12 cellular contexts compared by ENCODE assay signal in genomic region chr5:126450895-126451294, GRCh38. TPM values are rescaled to one million over a fixed set of nuclear protein-coding genes. Genes with fewer than 3 reads are reported as not detected.
A peak's percentile ranks its signal among the peaks of the same experiment; 100 is the strongest.
DNase-seq lines count a peak whose midpoint lies in the region; ATAC-seq, FAIRE-seq and TF ChIP-seq lines count a peak whose summit lies in the region.
"Had no signal": no experiment of that assay in that cellular context is flagged by ENCODE, and none has a peak within 500 bp of the region (broad histone marks: within the 10 kb centered on the region; RNA-seq: fewer than 3 reads in every experiment).

No MANE protein-coding gene starts in this region.

- in situ Hi-C loops in GM12878 (cut with MboI): no loop called here

- BruUV-seq in GM12878 (replicated peaks; lab: Mats Ljungman, UMichigan): no TSS peak

- H3K4me1 ChIP-seq in CD8-positive, alpha-beta memory T cell (ENCODE audit: insufficient read depth, low read length): peaks cover 61% of the 10 kb centered on the region
- H3K4me1 ChIP-seq in MM.1S (ENCODE audit: low read length) (peaks cover 25% of the 10 kb centered on the region), GM12878 (ENCODE audit: control insufficient read depth, insufficient read depth, low read length) (peaks cover 32% of the 10 kb centered on the region), neuronal stem cell (ENCODE audit: control insufficient read depth in 2 of 2, insufficient read depth in 1 of 2, low read depth in 1 of 2, low read length in 2 of 2) (no peaks in the 10 kb centered on the region), mesenchymal stem cell (ENCODE audit: control insufficient read depth, insufficient read depth, low read depth, low read length) (peaks cover 6% of the 10 kb centered on the region)

- peak overlapping the region; percentile 53 for H3K4me3 ChIP-seq in CD8-positive, alpha-beta memory T cell (ENCODE audit: low read length)
- H3K4me3 ChIP-seq in MM.1S (ENCODE audit: low read length): 0 out of 2 replicates have a peak overlapping the region, but pooled peaks have one; percentile 28
- H3K4me3 ChIP-seq in GM12878: no peak overlapping the region
- no peak overlapping the region for H3K4me3 ChIP-seq in neuronal stem cell (ENCODE audit: low read length in 2 of 2)
- no peak overlapping the region for H3K4me3 ChIP-seq in mesenchymal stem cell (ENCODE audit: insufficient read depth in 1 of 2, low read depth in 1 of 2, low read length in 2 of 2)

- H4K20me1 ChIP-seq in MM.1S (ENCODE audit: insufficient read depth, low read length) (no peaks in the 10 kb centered on the region), GM12878 (ENCODE audit: control insufficient read depth, insufficient read depth) (no peaks in the 10 kb centered on the region)

- WGBS in GM12878 (ENCODE audit: insufficient coverage, insufficient replicate concordance, low lambda C conversion rate, missing lambda C conversion rate): 84% methylated on average over 7 of the region's 7 CpGs
- no CpG with 5 or more reads among the region's 7 CpGs for WGBS in neuronal stem cell (ENCODE audit: extremely low coverage in 2 of 2, insufficient read length in 2 of 2, insufficient replicate concordance in 1 of 2), 2 donors
- WGBS in mesenchymal stem cell: 68% methylated on average over 7 of the region's 7 CpGs

- no peak for ATAC-seq in GM12878
- ATAC-seq in HG03175 (IDR thresholded peaks at IDR 0.05; ENCODE audit: unreplicated experiment): no peak
- ATAC-seq in GM21786 (IDR thresholded peaks at IDR 0.05; ENCODE audit: unreplicated experiment): no peak
- ATAC-seq: sciatic nerve had no signal

- TF ChIP-seq CTCF in MM.1S (IDR thresholded peaks at IDR 0.05; ENCODE audit: low read length) (no peak), GM12878 (IDR thresholded peaks at IDR 0.05 in 2 of 3, conservative IDR thresholded peaks at IDR 0.05 in 1 of 3; ENCODE audit: control insufficient read depth in 2 of 3, extremely low read depth in 1 of 3, insufficient read depth in 1 of 3, low read depth in 3 of 3, low read length in 3 of 3) (no peak)

- no peak overlapping the region for H4K91ac ChIP-seq in neuronal stem cell (ENCODE audit: low read depth, low read length, poor library complexity)
- no peak overlapping the region for H4K91ac ChIP-seq in mesenchymal stem cell (ENCODE audit: low read length)

- POLR2A ChIA-PET in CD8-positive, alpha-beta memory T cell (lab: Charles Lee): no interaction called here
- POLR2A ChIA-PET in GM12878 (lab: Charles Lee): no interaction called here

- H3K9ac ChIP-seq in MM.1S (ENCODE audit: low read length) (peak overlapping the region; percentile 85; the same call in 1 of the 2 replicates), GM12878 (ENCODE audit: control insufficient read depth, insufficient read depth, low read length) (no peak overlapping the region), neuronal stem cell (ENCODE audit: low read depth, low read length, poor library complexity) (no peak overlapping the region), mesenchymal stem cell (ENCODE audit: low read length) (no peak overlapping the region)

- DNase-seq in CD8-positive, alpha-beta memory T cell: no peak
- no peak for DNase-seq in MM.1S
- DNase-seq in GM12878 (ENCODE audit: low read depth, low spot score): no peak
- DNase-seq in neuronal stem cell (ENCODE audit: low spot score): no peak
- DNase-seq in mesenchymal stem cell: no peak
- DNase-seq: NCI-H748 treated with DMSO at 0.1 percent for 48 hours had no signal

- H2AFZ ChIP-seq in MM.1S (ENCODE audit: low read length) (peak overlapping the region; percentile 44), GM12878 (ENCODE audit: control insufficient read depth, low read depth, low read length) (no peak overlapping the region), neuronal stem cell (ENCODE audit: low read length) (no peak overlapping the region), mesenchymal stem cell (ENCODE audit: low read depth, low read length) (no peak overlapping the region)

- H3K4me2 ChIP-seq in MM.1S (ENCODE audit: low read depth, low read length) (peak overlapping the region; percentile 89), GM12878 (ENCODE audit: control insufficient read depth, insufficient read depth) (peak overlapping the region; percentile 98), neuronal stem cell (ENCODE audit: insufficient read depth, low read length, poor library complexity, severe bottlenecking) (no peak overlapping the region), mesenchymal stem cell (ENCODE audit: low read length, poor library complexity, severe bottlenecking) (no peak overlapping the region)

- peak overlapping the region; percentile 86 to 99 (median 97) for H3K27ac Mint-ChIP-seq in CD8-positive, alpha-beta memory T cell

- peaks cover 42 to 59% (median 47%) of the 10 kb centered on the region in 3 donors for H3K4me1 Mint-ChIP-seq in CD8-positive, alpha-beta memory T cell

- no peaks in the 10 kb centered on the region for H3K27me3 Mint-ChIP-seq in CD8-positive, alpha-beta memory T cell

- H2AK5ac ChIP-seq in neuronal stem cell (ENCODE audit: low read depth, low read length) (no peak overlapping the region), mesenchymal stem cell (ENCODE audit: low read length, severe bottlenecking) (no peak overlapping the region)

- no peaks in the 10 kb centered on the region for H3K9me3 ChIP-seq in CD8-positive, alpha-beta memory T cell (ENCODE audit: low read length)
- H3K9me3 ChIP-seq in MM.1S (replicated peaks; ENCODE audit: insufficient read depth, low read length) (no peaks in the 10 kb centered on the region), GM12878 (replicated peaks; ENCODE audit: control insufficient read depth, insufficient read depth, low read length) (no peaks in the 10 kb centered on the region; the same call in 2 of the 3 replicates), neuronal stem cell (replicated peaks in 1 of 2; ENCODE audit: control insufficient read depth in 2 of 2, insufficient read depth in 1 of 2, low read depth in 1 of 2, low read length in 2 of 2) (no peaks in the 10 kb centered on the region), mesenchymal stem cell (ENCODE audit: control insufficient read depth, low read length) (no peaks in the 10 kb centered on the region)
- H3K9me3 ChIP-seq: neutrophil had no signal

- H3K4me3 Mint-ChIP-seq in CD8-positive, alpha-beta memory T cell: peak overlapping the region; percentile 82 to 91 (median 88)

- H2BK120ac ChIP-seq in neuronal stem cell (ENCODE audit: low read depth, low read length) (no peak overlapping the region), mesenchymal stem cell (ENCODE audit: low read depth, low read length) (no peak overlapping the region)

- no peak for TF ChIP-seq RAD21 in GM12878 (IDR thresholded peaks at IDR 0.05; ENCODE audit: insufficient read depth, low read depth, low read length)

- H3K14ac ChIP-seq in neuronal stem cell (ENCODE audit: low read length) (no peak overlapping the region), mesenchymal stem cell (ENCODE audit: low read length in 2 of 2) (peak overlapping the region in 1 of 2 experiments; percentile 39)

- H3K4ac ChIP-seq in neuronal stem cell (ENCODE audit: low read length) (no peak overlapping the region), mesenchymal stem cell (ENCODE audit: low read depth in 1 of 2, low read length in 2 of 2) (peak overlapping the region in 1 of 2 experiments; percentile 63)

- H3K18ac ChIP-seq in neuronal stem cell (ENCODE audit: low read length): no peak overlapping the region
- peak overlapping the region in 1 of 2 experiments; percentile 79 for H3K18ac ChIP-seq in mesenchymal stem cell (ENCODE audit: low read depth in 1 of 2, low read length in 2 of 2)

- CTCF ChIA-PET in CD8-positive, alpha-beta memory T cell (lab: Charles Lee): interaction anchor here (1.2 to 2.2 kb wide), 2 partner anchors 20 to 49 kb away, joined by 3 to 11 read pairs; no protein-coding TSS in a partner anchor
- CTCF ChIA-PET in GM12878 (lab: Yijun Ruan, JAX): no interaction called here

- H2BK5ac ChIP-seq in neuronal stem cell (ENCODE audit: low read length): no peak overlapping the region
- no peak overlapping the region for H2BK5ac ChIP-seq in mesenchymal stem cell (ENCODE audit: low read depth, low read length, poor library complexity, severe bottlenecking)

- H3K27ac ChIP-seq in CD8-positive, alpha-beta memory T cell (ENCODE audit: low read depth, low read length): no peak overlapping the region
- H3K27ac ChIP-seq in MM.1S (ENCODE audit: low read length) (peak overlapping the region; percentile 98; the same call in 1 of the 2 replicates), GM12878 (ENCODE audit: control insufficient read depth, insufficient read depth) (peak overlapping the region; percentile 94; the same call in 1 of the 2 replicates), neuronal stem cell (replicated peaks; ENCODE audit: low read length) (no peak overlapping the region), mesenchymal stem cell (ENCODE audit: low read length, poor library complexity, severe bottlenecking) (no peak overlapping the region)
- H3K27ac ChIP-seq: neutrophil had no signal

- no peaks in the 10 kb centered on the region for H3K9me2 ChIP-seq in MM.1S (replicated peaks; ENCODE audit: insufficient read depth, low read length)

- H3K36me3 Mint-ChIP-seq in CD8-positive, alpha-beta memory T cell: peaks cover 2 to 8% (median 4%) of the 10 kb centered on the region in 3 donors

- no peaks in the 10 kb centered on the region for H3K27me3 ChIP-seq in CD8-positive, alpha-beta memory T cell (ENCODE audit: insufficient read depth, low read length, poor library complexity, severe bottlenecking)
- H3K27me3 ChIP-seq in MM.1S (replicated peaks; ENCODE audit: insufficient read depth, low read length): no peaks in the 10 kb centered on the region
- H3K27me3 ChIP-seq in GM12878 (replicated peaks in 1 of 2; ENCODE audit: control insufficient read depth in 2 of 2, insufficient read depth in 2 of 2, low read length in 1 of 2): no peaks in the 10 kb centered on the region
- no peaks in the 10 kb centered on the region for H3K27me3 ChIP-seq in neuronal stem cell (ENCODE audit: control insufficient read depth in 3 of 3, insufficient read depth in 3 of 3, low read depth in 1 of 3, low read length in 3 of 3)
- H3K27me3 ChIP-seq in mesenchymal stem cell (ENCODE audit: control insufficient read depth in 1 of 2, insufficient read depth in 1 of 2, low read length in 2 of 2): no peaks in the 10 kb centered on the region
- H3K27me3 ChIP-seq: neutrophil had no signal

- peaks cover 24% of the 10 kb centered on the region for H3F3A ChIP-seq in MM.1S (ENCODE audit: insufficient read depth, low read length)

- H2BK12ac ChIP-seq in neuronal stem cell (ENCODE audit: low read length) (no peak overlapping the region), mesenchymal stem cell (ENCODE audit: low read length in 2 of 2) (peak overlapping the region in 1 of 2 experiments; percentile 59)

- H3K79me1 ChIP-seq in neuronal stem cell (ENCODE audit: low read depth, low read length) (no peaks in the 10 kb centered on the region), mesenchymal stem cell (replicated peaks; ENCODE audit: low read length, poor library complexity, severe bottlenecking) (peaks cover 21% of the 10 kb centered on the region)

- RAD21 ChIA-PET in GM12878 (lab: Charles Lee; ENCODE audit: unreplicated experiment): interaction anchor here (0.7 kb wide), 1 partner anchor 13 kb away, joined by 4 read pairs; no protein-coding TSS in a partner anchor

- SMC1A ChIA-PET in GM12878 (lab: Charles Lee; ENCODE audit: uncharacterized antibody, unreplicated experiment): no interaction called here

- no peaks in the 10 kb centered on the region for H3K9me3 Mint-ChIP-seq in CD8-positive, alpha-beta memory T cell

- H3K79me2 ChIP-seq in MM.1S (ENCODE audit: low read length): peaks cover 5% of the 10 kb centered on the region; the same call in 1 of the 2 replicates
- no peaks in the 10 kb centered on the region; the same call in 1 of the 2 replicates for H3K79me2 ChIP-seq in GM12878 (ENCODE audit: control insufficient read depth, insufficient read depth, low read length)

- no peak for FAIRE-seq in GM12878 (lab: Jason Lieb, UNC)
- FAIRE-seq: H1, islet of Langerhans had no signal

- no peak for TF ChIP-seq POLR2A in GM12878 (IDR thresholded peaks at IDR 0.05; ENCODE audit: low read depth, low read length)

- no peaks in the 10 kb centered on the region for H3K36me3 ChIP-seq in CD8-positive, alpha-beta memory T cell (ENCODE audit: insufficient read depth, low read length)
- H3K36me3 ChIP-seq in MM.1S (replicated peaks; ENCODE audit: insufficient read depth, low read length) (no peaks in the 10 kb centered on the region), GM12878 (ENCODE audit: control insufficient read depth in 2 of 2, insufficient read depth in 2 of 2, low read length in 1 of 2) (no peaks in the 10 kb centered on the region), neuronal stem cell (replicated peaks in 1 of 2; ENCODE audit: control insufficient read depth in 2 of 2, insufficient read depth in 2 of 2, low read length in 2 of 2) (no peaks in the 10 kb centered on the region), mesenchymal stem cell (ENCODE audit: control insufficient read depth in 1 of 2, insufficient read depth in 2 of 2, low read depth in 1 of 2, low read length in 2 of 2) (peaks cover 3 to 14% of the 10 kb centered on the region in 2 experiments)
- H3K36me3 ChIP-seq: neutrophil had no signal

- intact Hi-C loops in GM12878 (cut with micrococcal nuclease; ENCODE audit: unreplicated experiment): no loop called here

- H3K23ac ChIP-seq in neuronal stem cell (ENCODE audit: low read depth, low read length, poor library complexity) (no peak overlapping the region), mesenchymal stem cell (ENCODE audit: low read length in 2 of 2) (peak overlapping the region in 1 of 2 experiments; percentile 46)

- TF ChIP-seq EP300 in GM12878 (IDR thresholded peaks at IDR 0.05; ENCODE audit: borderline replicate concordance in 1 of 2, control insufficient read depth in 1 of 2, low read depth in 2 of 2, low read length in 2 of 2): no peak

- H2BK15ac ChIP-seq in neuronal stem cell (ENCODE audit: low read length): peak overlapping the region; percentile 43
- H2BK15ac ChIP-seq in mesenchymal stem cell (ENCODE audit: low read depth, poor library complexity, severe bottlenecking): no peak overlapping the region

- H4K8ac ChIP-seq in neuronal stem cell (ENCODE audit: low read depth, low read length) (no peak overlapping the region), mesenchymal stem cell (ENCODE audit: low read length) (no peak overlapping the region)

RNA-seq across cellular contexts. Expression of gene GRAMD2B, which starts 27.7 kb away (rescaled TPM):
- 10 to 100 TPM in 1 of 2 experiments, 1 to 10 TPM in 1; 8.4 to 10.4 TPM for total RNA-seq in CD8-positive, alpha-beta memory T cell
- 7.0 TPM for polyA plus RNA-seq in CD8-positive, alpha-beta memory T cell
- 31.9 and 35.1 TPM in 2 replicates for total RNA-seq in GM12878 (2013; cell fraction: nucleolus; rRNA removed)
- total RNA-seq in GM12878 (2014; rRNA removed): 7.9 and 9.1 TPM in 2 replicates
- 7.0 and 7.5 TPM in 2 replicates for total RNA-seq in GM12878 (2014; rRNA removed; fragmentation: Illumina TruSeq; extraction: Trizol)
- 8.1 and 8.2 TPM in 2 replicates for total RNA-seq in GM12878 (2021)
- polyA plus RNA-seq in GM12878 (2011; ENCODE audit: low read depth): 1.9 TPM
- polyA plus RNA-seq in GM12878 (2011; rRNA removed): 21.5 and 26.9 TPM in 2 replicates
- 11.3 and 11.6 TPM in 2 replicates for polyA plus RNA-seq in GM12878 (2011; cell fraction: cytosol; rRNA removed)
- polyA plus RNA-seq in GM12878 (2011; cell fraction: nucleus; rRNA removed): 18.2 and 18.7 TPM in 2 replicates
- 2.0 and 3.6 TPM in 2 replicates for polyA plus RNA-seq in GM12878 (2012)
- 8.8 and 10.1 TPM in 2 replicates for polyA plus RNA-seq in GM12878 (2014; fragmentation: Illumina TruSeq; extraction: Trizol)
- 1 to 10 TPM; 1.9 to 2.7 TPM for polyA plus RNA-seq in GM12878 (2014; fragmentation: Nextera tagmentation; extraction: Ambion mirVana)
- 5.3 and 5.9 TPM in 2 replicates for polyA plus RNA-seq in GM12878 (2014; rRNA removed)
- 1 to 10 TPM; 8.6 to 9.0 TPM for polyA plus RNA-seq in GM12878 (2016; fragmentation: Nextera tagmentation; extraction: Ambion mirVana)
- 9.3 and 9.9 TPM in 2 replicates for polyA minus RNA-seq in GM12878 (2011; rRNA and poly(A)+ RNA removed)
- polyA minus RNA-seq in GM12878 (2011; cell fraction: cytosol; rRNA and poly(A)+ RNA removed): 4.4 and 6.7 TPM in 2 replicates
- polyA minus RNA-seq in GM12878 (2011; cell fraction: nucleus; rRNA and poly(A)+ RNA removed): 15.0 and 22.2 TPM in 2 replicates
- 4.8 TPM for polyA plus RNA-seq in neuronal stem cell (2013, experiment 1 of 2)
- 5.9 TPM for polyA plus RNA-seq in neuronal stem cell (2013, experiment 2 of 2)
- 26.5 TPM for polyA plus RNA-seq in mesenchymal stem cell (2013, experiment 1 of 2)
- polyA plus RNA-seq in mesenchymal stem cell (2013, experiment 2 of 2): 26.7 TPM

Comparison
In these comparisons a context has a peak if more than half of its experiments do, and no peak if none do; other contexts are left out.
1. H3K27ac ChIP-seq: peak in MM.1S (single experiment) and GM12878 (single experiment); none in CD8-positive, alpha-beta memory T cell (single experiment), neuronal stem cell (single experiment) and mesenchymal stem cell (single experiment).
2. H3K4me3 ChIP-seq: peak in CD8-positive, alpha-beta memory T cell (single experiment) and MM.1S (single experiment); none in GM12878 (single experiment), neuronal stem cell (0 of 2) and mesenchymal stem cell (0 of 2).
3. H3K4me2 ChIP-seq: peak in MM.1S (single experiment) and GM12878 (single experiment); none in neuronal stem cell (single experiment) and mesenchymal stem cell (single experiment).